Comparison of ENCODE assay signal across 8 cellular contexts in the genomic region with DNA sequence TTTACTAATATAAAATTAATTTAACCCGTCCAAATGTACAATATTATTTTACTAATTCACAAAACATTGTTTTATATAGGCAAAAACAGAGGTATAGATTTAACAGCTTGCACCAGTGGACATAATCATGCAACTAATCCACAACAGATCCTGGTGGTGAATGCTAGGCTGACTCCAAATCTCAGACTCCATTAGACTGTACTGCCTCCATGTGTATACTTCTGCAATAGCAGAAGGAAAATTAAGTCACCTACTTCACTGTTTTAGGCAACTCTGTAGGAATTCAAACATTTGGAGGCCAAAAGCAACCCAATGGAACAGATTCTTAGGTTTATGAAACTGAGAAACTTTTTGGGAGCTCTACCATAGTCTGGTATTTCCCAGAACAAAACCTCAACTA. TPM values are rescaled to one million over a fixed set of nuclear protein-coding genes. Genes with fewer than 3 reads are reported as not detected.
A peak's percentile ranks its signal among the peaks of the same experiment; 100 is the strongest.
DNase-seq lines count a peak whose midpoint lies in the region; ATAC-seq and TF ChIP-seq lines count a peak whose summit lies in the region.

No MANE protein-coding gene starts in this region.

- DNase-seq in Ammon's horn (ENCODE audit: low spot score) (peak; percentile 46), GM13976 (ENCODE audit: low spot score) (peak; percentile 49), SK-MEL-5 (ENCODE audit: low read depth, low spot score) (peak; percentile 62), foreskin fibroblast (peak; percentile 23 to 58), suprapubic skin (ENCODE audit: low spot score in 2 of 2) (no peak), mesothelial cell of epicardium (ENCODE audit: low spot score in 2 of 2, unreplicated experiment in 2 of 2) (no peak)
- DNase-seq in activated naive CD4-positive, alpha-beta T cell treated with Interleukin-2 at 50 U/mL for 16 hours = no peak

- no peaks in the 10 kb centered on the region for H3K27me3 ChIP-seq in suprapubic skin

- peak; percentile 91 for ATAC-seq in HG03280 (IDR thresholded peaks at IDR 0.05; ENCODE audit: unreplicated experiment)

- H3K27ac Mint-ChIP-seq in mesothelial cell of epicardium = no peak overlapping the region

- no peak overlapping the region for H3K27ac ChIP-seq in suprapubic skin

- H3K36me3 Mint-ChIP-seq in mesothelial cell of epicardium = no peaks in the 10 kb centered on the region

- TF ChIP-seq CTCF in GM13976 (IDR thresholded peaks at IDR 0.05; ENCODE audit: borderline replicate concordance, control extremely low read depth, extremely low read depth, insufficient read depth, missing control alignments) = peak; percentile 56
- peak; percentile 54 for TF ChIP-seq CTCF in foreskin fibroblast (IDR thresholded peaks at IDR 0.05; ENCODE audit: low read depth, low read length)
- peak; percentile 46 to 66 for TF ChIP-seq CTCF in suprapubic skin (IDR thresholded peaks at IDR 0.05)
- TF ChIP-seq CTCF in mesothelial cell of epicardium (IDR thresholded peaks at IDR 0.05; ENCODE audit: unreplicated experiment) = no peak

- H3K4me1 Mint-ChIP-seq in mesothelial cell of epicardium = peaks cover 2% of the 10 kb centered on the region

- no peaks in the 10 kb centered on the region for H3K9me3 ChIP-seq in suprapubic skin

- H3K4me3 Mint-ChIP-seq in mesothelial cell of epicardium = no peak overlapping the region

- 47% methylated on average over 1 of the region's 1 CpG for WGBS in suprapubic skin

- H3K4me3 ChIP-seq in foreskin fibroblast (ENCODE audit: low read depth in 1 of 2, low read length in 2 of 2) (no peak overlapping the region), suprapubic skin (no peak overlapping the region)

- H3K9me3 Mint-ChIP-seq in mesothelial cell of epicardium = no peaks in the 10 kb centered on the region

- H3K4me1 ChIP-seq in suprapubic skin = no peaks in the 10 kb centered on the region

- in situ Hi-C loops in GM13976 (cut with MboI; ENCODE audit: low sequenced_read_pairs, unreplicated experiment) (no loop called here), SK-MEL-5 (cut with HindIII; ENCODE audit: low pct_unique_long_range_greater_than_20kb, low sequenced_read_pairs) (no loop called here)

- no peak for TF ChIP-seq EP300 in suprapubic skin (IDR thresholded peaks at IDR 0.05)

- TF ChIP-seq POLR2A in suprapubic skin (IDR thresholded peaks at IDR 0.05) = no peak

- peaks cover 7% of the 10 kb centered on the region for H3K27me3 Mint-ChIP-seq in mesothelial cell of epicardium (ENCODE audit: low read depth)

- H3K36me3 ChIP-seq in suprapubic skin = no peaks in the 10 kb centered on the region

RNA-seq across cellular contexts. Expression of a gene that starts 30.0 kb away (rescaled TPM):
- total RNA-seq in SK-MEL-5 (2014; rRNA removed; shearing (Covaris generic)) = 4.5 and 6.2 TPM in 2 replicates
- polyA plus RNA-seq in SK-MEL-5 (2015; cell fraction: cytosol; rRNA removed) = 1.9 and 3.3 TPM in 2 replicates
- polyA plus RNA-seq in SK-MEL-5 (2015; cell fraction: nucleus; rRNA removed) = 1.6 and 2.8 TPM in 2 replicates
- total RNA-seq in suprapubic skin = under 1 TPM in 1 of 4 donors, not detected in 3; 0.34 TPM
- total RNA-seq in mesothelial cell of epicardium = 0.36 to 0.41 TPM in 2 of 3 replicates, not detected in the other

RNA-seq across cellular contexts. Expression of a gene that starts 39.7 kb away (rescaled TPM):
- total RNA-seq in SK-MEL-5 (2014; rRNA removed; shearing (Covaris generic)) = 37.8 and 46.5 TPM in 2 replicates
- 25.7 and 29.2 TPM in 2 replicates for polyA plus RNA-seq in SK-MEL-5 (2015; cell fraction: cytosol; rRNA removed)
- 9.1 and 20.8 TPM in 2 replicates for polyA plus RNA-seq in SK-MEL-5 (2015; cell fraction: nucleus; rRNA removed)
- total RNA-seq in suprapubic skin = 10 to 100 TPM; 28.5 to 43.0 (median 33.7) TPM
- 11.9 to 14.5 TPM (median 12.7 TPM) in 3 replicates for total RNA-seq in mesothelial cell of epicardium

Comparison
In these comparisons a context has a peak if more than half of its experiments do, and no peak if none do; other contexts are left out.
1. DNase-seq: peak in Ammon's horn (single experiment), GM13976 (single experiment), SK-MEL-5 (single experiment) and foreskin fibroblast (2 of 2); none in suprapubic skin (0 of 2), activated naive CD4-positive, alpha-beta T cell treated with Interleukin-2 at 50 U/mL for 16 hours (single experiment) and mesothelial cell of epicardium (0 of 2).